ENCODE assay signal across 9 cellular contexts in genomic region chr10:68135922-68136718, GRCh38. TPM values are rescaled to one million over a fixed set of nuclear protein-coding genes. Genes with fewer than 3 reads are reported as not detected.
DNase-seq lines count a peak whose midpoint lies in the region; ATAC-seq and TF ChIP-seq lines count a peak whose summit lies in the region.
"Had no signal": no experiment of that assay in that cellular context is flagged by ENCODE, and none has a peak within 500 bp of the region (broad histone marks: within the 10 kb centered on the region; RNA-seq: fewer than 3 reads in every experiment).

No MANE protein-coding gene starts in this region.

- peak; percentile 75 for DNase-seq in HPDE6-E6E7 (ENCODE audit: extremely low spot score)
- peak in 1 of 2 donors; percentile 73 for DNase-seq in ascending aorta (ENCODE audit: low spot score in 2 of 2)
- no peak for DNase-seq in left ventricle myocardium superior
- DNase-seq in tibial artery, result no peak
- DNase-seq in cerebellar nuclear complex (lab: John Stamatoyannopoulos, UW), result no peak
- no peak for DNase-seq in DMS79 (lab: John Stamatoyannopoulos, UW)
- no peak for DNase-seq in SKM-1 treated with dmso at 0.1 percent for 144 hours (lab: John Stamatoyannopoulos, UW; ENCODE audit: unreplicated experiment)
- DNase-seq: stimulated activated CD4-positive, alpha-beta T cell treated with anti-CD3 and anti-CD28 coated beads, Interleukin-4, amount 100 ng/mL, for 24 hours had no signal

- peaks cover 0 to 8% of the 10 kb centered on the region in 2 donors for H3K4me1 ChIP-seq in ascending aorta
- peaks cover 0 to 20% (median 8%) of the 10 kb centered on the region in 4 donors for H3K4me1 ChIP-seq in tibial artery

- H3K27ac ChIP-seq in ascending aorta, result peak overlapping the region; percentile 54 to 70
- peak overlapping the region; percentile 51 to 60 for H3K27ac ChIP-seq in tibial artery

- H3K4me3 ChIP-seq in ascending aorta (no peak overlapping the region), tibial artery (no peak overlapping the region)

- ATAC-seq in left ventricle myocardium superior, result peak; percentile 56
- ATAC-seq: activated CD4-positive, CD25-positive, alpha-beta regulatory T cell treated with anti-CD3 and anti-CD28 coated beads, Interleukin-2, amount 50 U/mL, for 24 hours had no signal

- H3K9me3 ChIP-seq in ascending aorta, result no peaks in the 10 kb centered on the region
- H3K9me3 ChIP-seq in tibial artery, result no peaks in the 10 kb centered on the region

- H3K27me3 ChIP-seq in ascending aorta, result no peaks in the 10 kb centered on the region
- H3K27me3 ChIP-seq in tibial artery, result no peaks in the 10 kb centered on the region

- TF ChIP-seq CTCF in ascending aorta (IDR thresholded peaks at IDR 0.05) (no peak), tibial artery (IDR thresholded peaks at IDR 0.05) (no peak)

- intact Hi-C loops in ascending aorta (cut with DNase I) (loop anchor here (1.0 kb wide), 1 partner anchor 17 kb away; no protein-coding TSS in a partner anchor), left ventricle myocardium superior (cut with micrococcal nuclease) (no loop called here), tibial artery (cut with DNase I; ENCODE audit: low total_unique reads) (no loop called here)

- H3K36me3 ChIP-seq in ascending aorta (no peaks in the 10 kb centered on the region), tibial artery (no peaks in the 10 kb centered on the region)

RNA-seq across cellular contexts. Expression of gene MYPN, which starts 26.8 kb away (rescaled TPM):
- total RNA-seq in ascending aorta, result not detected
- total RNA-seq in left ventricle myocardium superior, result 107 TPM

Comparison
In these comparisons a context has a peak if more than half of its experiments do, and no peak if none do; other contexts are left out.
1. RNA of gene MYPN, which starts 26.8 kb away (total RNA-seq): 107 TPM in left ventricle myocardium superior (single experiment); not detected in ascending aorta (single experiment); every median in the first group is over 100 times any median in the second.